In genomic region chr6:127276336-127276735, GRCh38 we compare ENCODE assay signal across 33 cellular contexts.
"Had no signal": no experiment of that assay in that cellular context is flagged by ENCODE, and none has a peak within 500 bp of the region (broad histone marks: within the 10 kb centered on the region; RNA-seq: fewer than 3 reads in every experiment).

No MANE protein-coding gene starts in this region.

- ATAC-seq: activated CD8-positive, alpha-beta T cell treated with anti-CD3 and anti-CD28 coated beads for 36 hours; activated naive CD8-positive, alpha-beta T cell treated with anti-CD3 and anti-CD28 coated beads, Interleukin-2, amount 50 U/mL, for 24 hours; activated T-cell treated with anti-CD3 and anti-CD28 coated beads, Interleukin-2, amount 50 U/mL, for 4 hours; activated T-helper 17 cell treated with anti-CD3 and anti-CD28 coated beads, Interleukin-2, amount 50 U/mL, for 72 hours; body of pancreas; effector memory CD8-positive, alpha-beta T cell; foreskin keratinocyte; gastrocnemius medialis; heart left ventricle; WTC11 had no signal

- H3K4me3 ChIP-seq: adrenal gland, body of pancreas, esophagus muscularis mucosa, gastrocnemius medialis, heart left ventricle had no signal

- H3K27ac ChIP-seq: adrenal gland, body of pancreas, esophagus muscularis mucosa, foreskin keratinocyte, heart left ventricle, VCaP had no signal

- DNase-seq: activated CD4-positive, alpha-beta T cell treated with anti-CD3 and anti-CD28 coated beads for 1 hour; activated CD4-positive, alpha-beta T cell treated with anti-CD3 and anti-CD28 coated beads for 4 hours; activated CD4-positive, alpha-beta T cell treated with anti-CD3 and anti-CD28 coated beads, Interleukin-2, amount 50 U/mL, for 1 hour; activated CD4-positive, alpha-beta T cell treated with anti-CD3 and anti-CD28 coated beads, Interleukin-2, amount 50 U/mL, for 48 hours; activated CD8-positive, alpha-beta memory T cell treated with anti-CD3 and anti-CD28 coated beads for 24 hours; activated CD8-positive, alpha-beta T cell treated with anti-CD3 and anti-CD28 coated beads for 36 hours; activated effector memory CD4-positive, alpha-beta T cell treated with Interleukin-2 at 50 U/mL for 16 hours; activated gamma-delta T cell treated with Interleukin-2 at 50 U/mL for 16 hours; activated naive CD4-positive, alpha-beta T cell treated with anti-CD3 and anti-CD28 coated beads, Interleukin-2, amount 50 U/mL, for 16 hours; activated naive CD4-positive, alpha-beta T cell treated with Interleukin-2 at 50 U/mL for 16 hours; activated naive CD8-positive, alpha-beta T cell treated with anti-CD3 and anti-CD28 coated beads for 36 hours; activated naive CD8-positive, alpha-beta T cell treated with anti-CD3 and anti-CD28 coated beads, Interleukin-2, amount 50 U/mL, for 24 hours; activated T-cell treated with anti-CD3 and anti-CD28 coated beads, Interleukin-2, amount 50 U/mL, for 4 hours; adrenal gland; amygdala; aorta; body of pancreas; caudate nucleus; cortex of kidney; dermis blood vessel endothelial cell; effector CD4-positive, alpha-beta T cell; effector memory CD8-positive, alpha-beta T cell; foreskin keratinocyte; gastrocnemius medialis; glutamatergic neuron; heart left ventricle; T-helper 2 cell had no signal

- FAIRE-seq: colon, TTC549 had no signal

- H3K4me1 ChIP-seq: foreskin keratinocyte had no signal

- H3K9me3 Mint-ChIP-seq: activated CD8-positive, alpha-beta T cell treated with anti-CD3 and anti-CD28 coated beads for 36 hours; activated naive CD8-positive, alpha-beta T cell treated with anti-CD3 and anti-CD28 coated beads for 36 hours; activated naive CD8-positive, alpha-beta T cell treated with anti-CD3 and anti-CD28 coated beads, Interleukin-2, amount 50 U/mL, for 24 hours; activated T-cell treated with anti-CD3 and anti-CD28 coated beads, Interleukin-2, amount 50 U/mL, for 4 hours; activated T-helper 17 cell treated with anti-CD3 and anti-CD28 coated beads, Interleukin-2, amount 50 U/mL, for 72 hours; effector memory CD8-positive, alpha-beta T cell; WTC11 had no signal

- H3K9me3 ChIP-seq: adrenal gland, body of pancreas, esophagus muscularis mucosa, gastrocnemius medialis, heart left ventricle had no signal

- H3K27ac Mint-ChIP-seq: activated CD8-positive, alpha-beta T cell treated with anti-CD3 and anti-CD28 coated beads for 36 hours; activated naive CD8-positive, alpha-beta T cell treated with anti-CD3 and anti-CD28 coated beads for 36 hours; activated naive CD8-positive, alpha-beta T cell treated with anti-CD3 and anti-CD28 coated beads, Interleukin-2, amount 50 U/mL, for 24 hours; activated T-helper 17 cell treated with anti-CD3 and anti-CD28 coated beads, Interleukin-2, amount 50 U/mL, for 72 hours; effector memory CD8-positive, alpha-beta T cell; WTC11 had no signal

- H3K27me3 ChIP-seq: adrenal gland, body of pancreas, esophagus muscularis mucosa, foreskin keratinocyte, gastrocnemius medialis, heart left ventricle had no signal
